In the genomic region with DNA sequence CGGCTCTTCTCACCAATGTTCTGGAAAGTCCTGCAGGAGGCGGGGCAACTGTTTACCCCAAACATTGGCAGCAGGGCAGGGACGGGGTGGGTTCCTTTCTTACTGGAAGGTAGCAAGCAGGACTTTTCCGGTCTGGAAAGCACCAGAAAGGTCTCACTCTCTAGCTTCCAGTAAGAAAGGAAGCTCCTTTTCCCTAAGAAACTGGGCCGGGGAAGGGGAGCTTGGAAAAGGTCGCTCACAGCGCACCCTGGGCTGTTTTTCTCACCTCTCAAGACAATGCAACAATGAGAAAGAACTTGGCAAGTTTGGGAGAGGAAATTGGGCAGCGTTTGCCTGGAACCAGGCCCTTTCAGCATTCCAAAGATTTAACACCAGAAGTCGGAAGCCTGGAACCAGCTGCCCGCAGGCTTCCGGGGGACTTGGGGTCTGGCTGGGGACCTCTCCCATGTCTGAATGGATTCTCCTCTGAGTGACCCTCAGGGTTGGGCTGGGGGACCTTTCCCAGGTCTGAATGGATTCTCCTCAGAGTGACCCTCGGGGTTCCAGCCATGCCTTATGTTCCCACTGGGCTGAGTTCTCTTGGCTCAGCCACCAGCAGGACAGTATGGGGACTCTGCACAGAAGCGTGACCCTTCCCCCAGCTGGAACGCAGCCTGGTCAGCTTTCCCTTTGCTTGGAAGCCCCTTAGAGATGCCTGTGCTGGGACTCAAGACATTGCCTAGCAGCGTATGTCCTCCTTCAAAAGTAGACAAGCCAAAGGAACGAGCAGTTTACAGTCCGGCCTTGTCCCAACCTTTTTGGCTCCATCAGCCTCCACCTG, we compare ENCODE assay signal across 18 cellular contexts.
A peak's percentile ranks its signal among the peaks of the same experiment; 100 is the strongest.
DNase-seq lines count a peak whose midpoint lies in the region; ATAC-seq, FAIRE-seq and TF ChIP-seq lines count a peak whose summit lies in the region.
"Had no signal": no experiment of that assay in that cellular context is flagged by ENCODE, and none has a peak within 500 bp of the region (broad histone marks: within the 10 kb centered on the region; RNA-seq: fewer than 3 reads in every experiment).

No MANE protein-coding gene starts in this region.

- H3K27me3 ChIP-seq in thyroid gland (no peaks in the 10 kb centered on the region), pancreas (no peaks in the 10 kb centered on the region)

- DNase-seq in amygdala (lab: John Stamatoyannopoulos, UW) (peak in 40 of 56 donors; percentile 18 to 74 (median 48)), fibroblast of the aortic adventitia (ENCODE audit: low read depth) (peak; percentile 86), thyroid gland (no peak), pancreas (no peak)
- DNase-seq in activated naive CD4-positive, alpha-beta T cell treated with anti-CD3 and anti-CD28 coated beads, Interleukin-2, amount 10 ng/mL, durations not matched to agents 7 days and 5 days: no peak
- DNase-seq: activated CD8-positive, alpha-beta memory T cell treated with anti-CD3 and anti-CD28 coated beads, Interleukin-2, amount 10 ng/mL, durations not matched to agents 7 days and 5 days; activated naive CD4-positive, alpha-beta T cell treated with anti-CD3 and anti-CD28 coated beads for 36 hours; GOT3; left colon; NCI-H2171 treated with DMSO at 0.1 percent for 48 hours had no signal

- TF ChIP-seq POLR2A in thyroid gland (IDR thresholded peaks at IDR 0.05): no peak

- TF ChIP-seq CTCF in fibroblast of the aortic adventitia (IDR thresholded peaks at IDR 0.05; ENCODE audit: insufficient read depth, low read length) (no peak), thyroid gland (IDR thresholded peaks at IDR 0.05) (no peak), pancreas (IDR thresholded peaks at IDR 0.05) (no peak)

- H3K27ac ChIP-seq in mesodermal cell (ENCODE audit: low read depth, low read length, severe bottlenecking) (peak overlapping the region; percentile 67), thyroid gland (peak overlapping the region in 2 of 3 donors; percentile 43), pancreas (peak overlapping the region in 1 of 4 donors; percentile 28)
- H3K27ac ChIP-seq: HL-60, SK-N-MC, VCaP had no signal

- 88 to 89% methylated on average over 14 to 15 of the region's 17 CpGs for WGBS in mesodermal cell (ENCODE audit: insufficient coverage in 2 of 2), 2 experiments
- 64% methylated on average over 16 to 17 of the region's 17 CpGs for WGBS in thyroid gland, 2 donors
- 85% methylated on average over 17 of the region's 17 CpGs for WGBS in pancreas, 2 donors

- CTCF ChIA-PET in activated naive CD4-positive, alpha-beta T cell treated with anti-CD3 and anti-CD28 coated beads, Interleukin-2, amount 10 ng/mL, durations not matched to agents 7 days and 5 days (lab: Charles Lee): no interaction called here

- peaks cover 5% of the 10 kb centered on the region for H3K36me3 Mint-ChIP-seq in activated naive CD4-positive, alpha-beta T cell treated with anti-CD3 and anti-CD28 coated beads, Interleukin-2, amount 10 ng/mL, durations not matched to agents 7 days and 5 days

- intact Hi-C loops in thyroid gland (cut with DNase I): no loop called here
- intact Hi-C loops in pancreas (cut with DNase I): loop anchor here in 1 of 3 donors (10.0 kb wide), 1 partner anchor 48 kb away; no protein-coding TSS in a partner anchor

- H3K27me3 Mint-ChIP-seq in activated naive CD4-positive, alpha-beta T cell treated with anti-CD3 and anti-CD28 coated beads, Interleukin-2, amount 10 ng/mL, durations not matched to agents 7 days and 5 days: no peaks in the 10 kb centered on the region
- H3K27me3 Mint-ChIP-seq: activated CD8-positive, alpha-beta memory T cell treated with anti-CD3 and anti-CD28 coated beads, Interleukin-2, amount 10 ng/mL, durations not matched to agents 7 days and 5 days; dendritic cell treated with granulocyte-macrophage colony-stimulating factor and Interleukin-4, amounts not matched to agents 40 ng/mL and 50 ng/mL, for 4 days had no signal

- peaks cover 2% of the 10 kb centered on the region for H3K9me3 ChIP-seq in mesodermal cell (ENCODE audit: control insufficient read depth, low read length)
- no peaks in the 10 kb centered on the region for H3K9me3 ChIP-seq in thyroid gland
- H3K9me3 ChIP-seq in pancreas: no peaks in the 10 kb centered on the region

- FAIRE-seq in pancreas (lab: Jason Lieb, UNC): no peak
- FAIRE-seq: frontal cortex had no signal

- H3K4me1 Mint-ChIP-seq in activated naive CD4-positive, alpha-beta T cell treated with anti-CD3 and anti-CD28 coated beads, Interleukin-2, amount 10 ng/mL, durations not matched to agents 7 days and 5 days: peaks cover 2% of the 10 kb centered on the region

- H3K4me1 ChIP-seq in mesodermal cell (ENCODE audit: control insufficient read depth, insufficient read depth, low read length, poor library complexity, severe bottlenecking) (peaks cover 38% of the 10 kb centered on the region), thyroid gland (peaks cover 0 to 50% of the 10 kb centered on the region in 2 donors), pancreas (no peaks in the 10 kb centered on the region)

- no peak overlapping the region for H3K27ac Mint-ChIP-seq in activated naive CD4-positive, alpha-beta T cell treated with anti-CD3 and anti-CD28 coated beads, Interleukin-2, amount 10 ng/mL, durations not matched to agents 7 days and 5 days
- H3K27ac Mint-ChIP-seq: activated naive CD4-positive, alpha-beta T cell treated with anti-CD3 and anti-CD28 coated beads for 36 hours; dendritic cell treated with granulocyte-macrophage colony-stimulating factor and Interleukin-4, amounts not matched to agents 40 ng/mL and 50 ng/mL, for 4 days had no signal

- no peak for ATAC-seq in pancreas
- no peak for ATAC-seq in GM18520 (IDR thresholded peaks at IDR 0.05; ENCODE audit: unreplicated experiment)
- no peak for ATAC-seq in HG03108 (IDR thresholded peaks at IDR 0.05; ENCODE audit: unreplicated experiment)
- ATAC-seq: activated CD8-positive, alpha-beta memory T cell treated with anti-CD3 and anti-CD28 coated beads, Interleukin-2, amount 10 ng/mL, durations not matched to agents 7 days and 5 days; left colon had no signal

- H3K36me3 ChIP-seq in mesodermal cell (ENCODE audit: control insufficient read depth, insufficient read depth, low read length) (peaks cover 53% of the 10 kb centered on the region), thyroid gland (no peaks in the 10 kb centered on the region), pancreas (no peaks in the 10 kb centered on the region)

- H3K9me3 Mint-ChIP-seq in activated naive CD4-positive, alpha-beta T cell treated with anti-CD3 and anti-CD28 coated beads, Interleukin-2, amount 10 ng/mL, durations not matched to agents 7 days and 5 days: no peaks in the 10 kb centered on the region
- H3K9me3 Mint-ChIP-seq: activated naive CD4-positive, alpha-beta T cell treated with anti-CD3 and anti-CD28 coated beads for 36 hours; dendritic cell treated with granulocyte-macrophage colony-stimulating factor and Interleukin-4, amounts not matched to agents 40 ng/mL and 50 ng/mL, for 4 days had no signal

- no peak overlapping the region for H3K4me3 Mint-ChIP-seq in activated naive CD4-positive, alpha-beta T cell treated with anti-CD3 and anti-CD28 coated beads, Interleukin-2, amount 10 ng/mL, durations not matched to agents 7 days and 5 days
- H3K4me3 Mint-ChIP-seq: activated CD8-positive, alpha-beta memory T cell treated with anti-CD3 and anti-CD28 coated beads, Interleukin-2, amount 10 ng/mL, durations not matched to agents 7 days and 5 days; activated naive CD4-positive, alpha-beta T cell treated with anti-CD3 and anti-CD28 coated beads for 36 hours; dendritic cell treated with granulocyte-macrophage colony-stimulating factor and Interleukin-4, amounts not matched to agents 40 ng/mL and 50 ng/mL, for 4 days had no signal

- H3K4me3 ChIP-seq in fibroblast of the aortic adventitia (ENCODE audit: low read depth, low read length) (no peak overlapping the region), mesodermal cell (ENCODE audit: extremely low read depth, insufficient read depth, low read length, poor library complexity, severe bottlenecking) (no peak overlapping the region), thyroid gland (replicated peaks in 1 of 3) (no peak overlapping the region), pancreas (no peak overlapping the region)
- H3K4me3 ChIP-seq: SK-N-MC had no signal

Comparison
In these comparisons a context has a peak if more than half of its experiments do, and no peak if none do; other contexts are left out.
1. DNase-seq: peak in amygdala (40 of 56) and fibroblast of the aortic adventitia (single experiment); none in thyroid gland (0 of 2), activated naive CD4-positive, alpha-beta T cell treated with anti-CD3 and anti-CD28 coated beads, Interleukin-2, amount 10 ng/mL, durations not matched to agents 7 days and 5 days (single experiment) and pancreas (0 of 6).